In genomic region chr1:206048582-206048981, GRCh38 we compare ENCODE assay signal across 16 cellular contexts. TPM values are rescaled to one million over a fixed set of nuclear protein-coding genes. Genes with fewer than 3 reads are reported as not detected.
DNase-seq lines count a peak whose midpoint lies in the region; ATAC-seq, FAIRE-seq and TF ChIP-seq lines count a peak whose summit lies in the region.
"Had no signal": no experiment of that assay in that cellular context is flagged by ENCODE, and none has a peak within 500 bp of the region (broad histone marks: within the 10 kb centered on the region; RNA-seq: fewer than 3 reads in every experiment).

No MANE protein-coding gene starts in this region.

- H3K4me1 ChIP-seq in foreskin keratinocyte = no peaks in the 10 kb centered on the region

- CTCF ChIA-PET in Calu3 (lab: Charles Lee) = interaction anchor here (0.6 to 1.7 kb wide), 9 partner anchors 9 to 666 kb away, joined by 3 to 9 read pairs (median 4); partner anchors contain the start of gene CTSE

- DNase-seq in Calu3 = peak; percentile 94
- DNase-seq in NB4 (ENCODE audit: low read depth) = peak; percentile 85
- DNase-seq in bronchial epithelial cell (ENCODE audit: low read depth) = peak; percentile 12
- DNase-seq in naive B cell = no peak
- no peak for DNase-seq in stimulated activated naive CD8-positive, alpha-beta T cell treated with anti-CD3 and anti-CD28 coated beads, Interleukin-15, amount 100 ng/mL, for 72 hours
- no peak for DNase-seq in DMS79 treated with DMSO at 0.1 percent for 48 hours (lab: John Stamatoyannopoulos, UW)
- DNase-seq in foreskin keratinocyte = no peak
- DNase-seq in AG20443 (ENCODE audit: low spot score) = no peak
- DNase-seq: activated CD8-positive, alpha-beta memory T cell treated with anti-CD3 and anti-CD28 coated beads for 24 hours; AML-193; erythroblast; hippocampal formation; posterior cingulate gyrus had no signal

- no TSS peak for BruUV-seq in Calu3 (replicated peaks; lab: Mats Ljungman, UMichigan)

- no peak for TF ChIP-seq CTCF in Calu3 (IDR thresholded peaks at IDR 0.05; ENCODE audit: unreplicated experiment)
- no peak for TF ChIP-seq CTCF in NB4 (IDR thresholded peaks at IDR 0.05; ENCODE audit: low read depth, low read length)
- TF ChIP-seq CTCF in bronchial epithelial cell (IDR thresholded peaks at IDR 0.05; ENCODE audit: insufficient read depth, low read length, severe bottlenecking) = no peak
- no peak for TF ChIP-seq CTCF in foreskin keratinocyte (conservative IDR thresholded peaks at IDR 0.05)

- intact Hi-C loops in Calu3 (cut with micrococcal nuclease; ENCODE audit: unreplicated experiment) = loop anchor here (1.0 kb wide), 1 partner anchor 8 kb away; no protein-coding TSS in a partner anchor

- TF ChIP-seq POLR2A in NB4 (IDR thresholded peaks at IDR 0.05; ENCODE audit: extremely low read depth, insufficient read length) = no peak

- H3K27me3 ChIP-seq in bronchial epithelial cell (ENCODE audit: control insufficient read depth, insufficient read depth, low read length) (no peaks in the 10 kb centered on the region), foreskin keratinocyte (no peaks in the 10 kb centered on the region)

- H3K9me3 Mint-ChIP-seq in Calu3 (ENCODE audit: low read depth, unreplicated experiment) = no peaks in the 10 kb centered on the region
- H3K9me3 Mint-ChIP-seq in naive B cell = peaks cover 0 to 2% (median 0%) of the 10 kb centered on the region in 7 donors
- no peaks in the 10 kb centered on the region for H3K9me3 Mint-ChIP-seq in stimulated activated naive CD8-positive, alpha-beta T cell treated with anti-CD3 and anti-CD28 coated beads, Interleukin-15, amount 100 ng/mL, for 72 hours
- H3K9me3 Mint-ChIP-seq: central memory CD8-positive, alpha-beta T cell had no signal

- no peaks in the 10 kb centered on the region for H3K36me3 ChIP-seq in bronchial epithelial cell (ENCODE audit: control insufficient read depth, insufficient read depth, low read length)

- H3K27ac Mint-ChIP-seq in Calu3 (ENCODE audit: unreplicated experiment) (peak overlapping the region; percentile 84), naive B cell (peak overlapping the region; percentile 87 to 97 (median 94))
- no peak overlapping the region for H3K27ac Mint-ChIP-seq in stimulated activated naive CD8-positive, alpha-beta T cell treated with anti-CD3 and anti-CD28 coated beads, Interleukin-15, amount 100 ng/mL, for 72 hours
- H3K27ac Mint-ChIP-seq: activated naive CD8-positive, alpha-beta T cell had no signal

- H3K36me3 Mint-ChIP-seq in Calu3 (ENCODE audit: insufficient read depth, unreplicated experiment) = peaks cover 43% of the 10 kb centered on the region
- H3K36me3 Mint-ChIP-seq in naive B cell = no peaks in the 10 kb centered on the region
- H3K36me3 Mint-ChIP-seq: activated naive CD8-positive, alpha-beta T cell had no signal

- ATAC-seq in naive B cell (ENCODE audit: low read depth in 2 of 2) (no peak), foreskin keratinocyte (no peak)
- ATAC-seq in stimulated activated naive CD8-positive, alpha-beta T cell treated with anti-CD3 and anti-CD28 coated beads, Interleukin-15, amount 100 ng/mL, for 72 hours = no peak
- ATAC-seq: Panc1 had no signal

- H3K4me3 Mint-ChIP-seq in Calu3 (ENCODE audit: low read depth, unreplicated experiment) (peak overlapping the region; percentile 63), naive B cell (peak overlapping the region in 1 of 8 donors; percentile 6)
- no peak overlapping the region for H3K4me3 Mint-ChIP-seq in stimulated activated naive CD8-positive, alpha-beta T cell treated with anti-CD3 and anti-CD28 coated beads, Interleukin-15, amount 100 ng/mL, for 72 hours
- H3K4me3 Mint-ChIP-seq: activated naive CD8-positive, alpha-beta T cell; central memory CD8-positive, alpha-beta T cell had no signal

- H3K4me1 Mint-ChIP-seq in Calu3 (ENCODE audit: low read depth, unreplicated experiment) = peaks cover 55% of the 10 kb centered on the region
- peaks cover 51 to 74% (median 55%) of the 10 kb centered on the region in 3 donors for H3K4me1 Mint-ChIP-seq in naive B cell
- peaks cover 55% of the 10 kb centered on the region for H3K4me1 Mint-ChIP-seq in stimulated activated naive CD8-positive, alpha-beta T cell treated with anti-CD3 and anti-CD28 coated beads, Interleukin-15, amount 100 ng/mL, for 72 hours

- H3K4me3 ChIP-seq in NB4 (ENCODE audit: low read depth, low read length) (no peak overlapping the region), bronchial epithelial cell (ENCODE audit: low read depth, low read length) (no peak overlapping the region)

- H3K27me3 Mint-ChIP-seq in Calu3 (ENCODE audit: unreplicated experiment) (no peaks in the 10 kb centered on the region), naive B cell (no peaks in the 10 kb centered on the region)
- peaks cover 15% of the 10 kb centered on the region for H3K27me3 Mint-ChIP-seq in stimulated activated naive CD8-positive, alpha-beta T cell treated with anti-CD3 and anti-CD28 coated beads, Interleukin-15, amount 100 ng/mL, for 72 hours
- H3K27me3 Mint-ChIP-seq: activated naive CD8-positive, alpha-beta T cell had no signal

- FAIRE-seq in bronchial epithelial cell (lab: Jason Lieb, UNC) = no peak

- H3K27ac ChIP-seq in foreskin keratinocyte = no peak overlapping the region

RNA-seq across cellular contexts. Expression of gene RHEX, which starts 4.4 kb away (rescaled TPM):
- total RNA-seq in Calu3 (2022) = 75.1 and 88.9 TPM in 2 replicates
- not detected in 2 replicates for total RNA-seq in bronchial epithelial cell
- 1 to 10 TPM in 2 of 6 donors, under 1 TPM in 4; 0.28 to 5.3 (median 0.60) TPM for polyA plus RNA-seq in naive B cell (ENCODE audit: low read depth in 6 of 6)
- not detected in 2 replicates for total RNA-seq in foreskin keratinocyte
- polyA plus RNA-seq in foreskin keratinocyte = not detected in 2 replicates

RNA-seq across cellular contexts. Expression of gene CTSE, which starts 24.9 kb away (rescaled TPM):
- 425 and 457 TPM in 2 replicates for total RNA-seq in Calu3 (2022)
- not detected in 2 replicates for total RNA-seq in bronchial epithelial cell
- not detected for polyA plus RNA-seq in naive B cell (ENCODE audit: low read depth in 6 of 6)
- total RNA-seq in foreskin keratinocyte = 0.54 and 0.71 TPM in 2 replicates
- 0.35 and 0.66 TPM in 2 replicates for polyA plus RNA-seq in foreskin keratinocyte

RNA-seq across cellular contexts. Expression of gene RAB7B, which starts 45.4 kb away (rescaled TPM):
- 1.1 and 1.3 TPM in 2 replicates for total RNA-seq in Calu3 (2022)
- 2.9 and 4.9 TPM in 2 replicates for total RNA-seq in bronchial epithelial cell
- not detected for polyA plus RNA-seq in naive B cell (ENCODE audit: low read depth in 6 of 6)
- 18.6 and 18.7 TPM in 2 replicates for total RNA-seq in foreskin keratinocyte
- 20.2 and 22.0 TPM in 2 replicates for polyA plus RNA-seq in foreskin keratinocyte

Comparison
In these comparisons a context has a peak if more than half of its experiments do, and no peak if none do; other contexts are left out.
1. DNase-seq: peak in Calu3 (single experiment), NB4 (single experiment) and bronchial epithelial cell (single experiment); none in naive B cell (single experiment), stimulated activated naive CD8-positive, alpha-beta T cell treated with anti-CD3 and anti-CD28 coated beads, Interleukin-15, amount 100 ng/mL, for 72 hours (0 of 2), DMS79 treated with DMSO at 0.1 percent for 48 hours (single experiment), foreskin keratinocyte (0 of 2) and AG20443 (single experiment).
2. H3K27ac Mint-ChIP-seq: peak in Calu3 (single experiment) and naive B cell (6 of 6); none in stimulated activated naive CD8-positive, alpha-beta T cell treated with anti-CD3 and anti-CD28 coated beads, Interleukin-15, amount 100 ng/mL, for 72 hours (0 of 2).
3. RNA of gene RHEX, which starts 4.4 kb away (total RNA-seq): 75.1 to 88.9 TPM in Calu3; not detected in bronchial epithelial cell and not detected in foreskin keratinocyte; every median in the first group is over 10 times any median in the second.
4. RNA of gene CTSE, which starts 24.9 kb away (total RNA-seq): 425 to 457 TPM in Calu3; 0.54 to 0.71 TPM in foreskin keratinocyte and not detected in bronchial epithelial cell; every median in the first group is over 100 times any median in the second.